Comparison of ENCODE assay signal across 8 cellular contexts in genomic region chr1:16155537-16156410, GRCh38. TPM values are rescaled to one million over a fixed set of nuclear protein-coding genes. Genes with fewer than 3 reads are reported as not detected.
A peak's percentile ranks its signal among the peaks of the same experiment; 100 is the strongest.
DNase-seq lines count a peak whose midpoint lies in the region; ATAC-seq, FAIRE-seq and TF ChIP-seq lines count a peak whose summit lies in the region.

TSS of gene EPHA2 (minus strand) at chr1:16156069. CDS start at chr1:16155932, 137 bp downstream.

- CTCF ChIA-PET in GM12878 (lab: Yijun Ruan, JAX), result interaction anchor here (1.4 kb wide), 1 partner anchor 73 kb away, joined by 4 read pairs; no protein-coding TSS in a partner anchor

- TF ChIP-seq POLR2A in GM12878 (IDR thresholded peaks at IDR 0.05; ENCODE audit: low read depth, low read length), result no peak

- 10% methylated on average over 87 of the region's 89 CpGs for WGBS in GM12878 (ENCODE audit: insufficient coverage, insufficient replicate concordance, low lambda C conversion rate, missing lambda C conversion rate)
- WGBS in right cardiac atrium, result 3% methylated on average over 89 of the region's 89 CpGs

- H3K79me2 ChIP-seq in GM12878 (ENCODE audit: control insufficient read depth, insufficient read depth, low read length), result no peaks in the 10 kb centered on the region

- peak within 1 kb of the TSS; percentile 49 for H3K4me2 ChIP-seq in GM12878 (ENCODE audit: control insufficient read depth, insufficient read depth)

- H3K9me3 ChIP-seq in GM12878 (replicated peaks; ENCODE audit: control insufficient read depth, insufficient read depth, low read length) (no peaks in the 10 kb centered on the region), right cardiac atrium (ENCODE audit: control insufficient read depth, low read length) (no peaks in the 10 kb centered on the region)

- TF ChIP-seq RAD21 in GM12878 (IDR thresholded peaks at IDR 0.05; ENCODE audit: insufficient read depth, low read depth, low read length), result no peak

- no peak for FAIRE-seq in GM12878 (lab: Jason Lieb, UNC)

- DNase-seq in EH (ENCODE audit: low read depth) (peak; percentile 90), NCI-H1105 treated with DMSO at 0.1 percent for 48 hours (lab: John Stamatoyannopoulos, UW) (peak; percentile 47), GM12878 (ENCODE audit: low read depth, low spot score) (no peak), right cardiac atrium (peak; percentile 93 to 98 (median 96)), pons (ENCODE audit: low spot score) (peak; percentile 74), GF-D8 (lab: John Stamatoyannopoulos, UW) (no peak), NCI-H2081 (lab: John Stamatoyannopoulos, UW) (no peak), Kasumi-1 (lab: John Stamatoyannopoulos, UW) (no peak)

- TF ChIP-seq EP300 in GM12878 (IDR thresholded peaks at IDR 0.05; ENCODE audit: borderline replicate concordance in 1 of 2, control insufficient read depth in 1 of 2, low read depth in 2 of 2, low read length in 2 of 2), result no peak

- in situ Hi-C loops in GM12878 (cut with MboI), result no loop called here

- H3K4me3 ChIP-seq in GM12878, result no peak within 1 kb of the TSS
- H3K4me3 ChIP-seq in right cardiac atrium (ENCODE audit: low read length), result peak within 1 kb of the TSS; percentile 71

- RAD21 ChIA-PET in GM12878 (lab: Charles Lee; ENCODE audit: unreplicated experiment), result no interaction called here

- H3K4me1 ChIP-seq in GM12878 (ENCODE audit: control insufficient read depth, insufficient read depth, low read length) (peaks cover 8% of the 10 kb centered on the region), right cardiac atrium (ENCODE audit: control insufficient read depth, insufficient read depth, low read length) (peaks cover 14% of the 10 kb centered on the region)

- no peak within 1 kb of the TSS for H2AFZ ChIP-seq in GM12878 (ENCODE audit: control insufficient read depth, low read depth, low read length)

- POLR2A ChIA-PET in GM12878 (lab: Charles Lee), result no interaction called here

- no peak within 1 kb of the TSS for H3K27ac ChIP-seq in GM12878 (ENCODE audit: control insufficient read depth, insufficient read depth)
- H3K27ac ChIP-seq in right cardiac atrium (ENCODE audit: low read length), result peak within 1 kb of the TSS; percentile 80

- H3K9ac ChIP-seq in GM12878 (ENCODE audit: control insufficient read depth, insufficient read depth, low read length), result no peak within 1 kb of the TSS

- intact Hi-C loops in GM12878 (cut with micrococcal nuclease; ENCODE audit: unreplicated experiment) (no loop called here), right cardiac atrium (cut with DNase I) (no loop called here)

- SMC1A ChIA-PET in GM12878 (lab: Charles Lee; ENCODE audit: uncharacterized antibody, unreplicated experiment), result interaction anchor here (0.7 to 0.8 kb wide), 2 partner anchors 14 to 77 kb away, joined by 3 read pairs; no protein-coding TSS in a partner anchor

- H4K20me1 ChIP-seq in GM12878 (ENCODE audit: control insufficient read depth, insufficient read depth), result no peaks in the 10 kb centered on the region

- H3K27me3 ChIP-seq in GM12878 (replicated peaks in 1 of 2; ENCODE audit: control insufficient read depth in 2 of 2, insufficient read depth in 2 of 2, low read length in 1 of 2) (peaks cover 3 to 6% of the 10 kb centered on the region in 2 experiments; a peak in 3 of 4 replicates), right cardiac atrium (ENCODE audit: control insufficient read depth, insufficient read depth) (no peaks in the 10 kb centered on the region)

- BruUV-seq in GM12878 (replicated peaks; lab: Mats Ljungman, UMichigan), result no TSS peak

- no peak for TF ChIP-seq CTCF in GM12878 (IDR thresholded peaks at IDR 0.05 in 2 of 3, conservative IDR thresholded peaks at IDR 0.05 in 1 of 3; ENCODE audit: control insufficient read depth in 2 of 3, extremely low read depth in 1 of 3, insufficient read depth in 1 of 3, low read depth in 3 of 3, low read length in 3 of 3)

- no peaks in the 10 kb centered on the region for H3K36me3 ChIP-seq in GM12878 (ENCODE audit: control insufficient read depth in 2 of 2, insufficient read depth in 2 of 2, low read length in 1 of 2)

- ATAC-seq in GM12878, result no peak
- peak; percentile 77 to 78 for ATAC-seq in right cardiac atrium

TF ChIP-seq in GM12878, 131 proteins besides CTCF, POLR2A, EP300 and RAD21:
- TF ChIP-seq LARP7 (IDR thresholded peaks at IDR 0.05) (no peak), YBX1 (IDR thresholded peaks at IDR 0.05) (no peak), SUZ12 (IDR thresholded peaks at IDR 0.05; ENCODE audit: unreplicated experiment) (peak; percentile 97), POLR2AphosphoS2 (IDR thresholded peaks at IDR 0.05; ENCODE audit: low read depth, low read length) (no peak), GABPA (IDR thresholded peaks at IDR 0.05; ENCODE audit: low read depth) (no peak), TCF12 (IDR thresholded peaks at IDR 0.05; ENCODE audit: low read depth, low read length) (peak; percentile 13; the same call in 1 of the 2 replicates), CREM (IDR thresholded peaks at IDR 0.05; ENCODE audit: low read depth) (0 out of 2 replicates have a peak, but pooled peaks have one; percentile 20), MAX (IDR thresholded peaks at IDR 0.05; ENCODE audit: low read depth, low read length) (no peak), BMI1 (IDR thresholded peaks at IDR 0.05; ENCODE audit: borderline replicate concordance) (no peak)

RNA-seq across cellular contexts. Expression of gene EPHA2, which starts in this region (rescaled TPM):
- total RNA-seq in GM12878 (2013; cell fraction: nucleolus; rRNA removed), result not detected in 2 replicates
- total RNA-seq in GM12878 (2014; rRNA removed) (0.16 and 0.28 TPM in 2 replicates), GM12878 (2014; rRNA removed; fragmentation: Illumina TruSeq; extraction: Trizol) (0.05 and 0.09 TPM in 2 replicates), GM12878 (2021) (0.32 and 0.51 TPM in 2 replicates), right cardiac atrium (10 to 100 TPM in 2 of 4 donors, 1 to 10 TPM in 2; 6.4 to 15.7 (median 9.8) TPM)
- polyA plus RNA-seq in GM12878 (2011; ENCODE audit: low read depth), result 0.10 TPM
- polyA plus RNA-seq in GM12878 (2011; rRNA removed) (0.06 and 0.27 TPM in 2 replicates), GM12878 (2014; fragmentation: Illumina TruSeq; extraction: Trizol) (0.12 and 0.24 TPM in 2 replicates), GM12878 (2014; fragmentation: Nextera tagmentation; extraction: Ambion mirVana) (not detected), GM12878 (2014; rRNA removed) (0.04 and 0.16 TPM in 2 replicates), GM12878 (2016; fragmentation: Nextera tagmentation; extraction: Ambion mirVana) (under 1 TPM; 0.19 to 0.37 TPM), right cardiac atrium (8.6 TPM)
- polyA plus RNA-seq in GM12878 (2011; cell fraction: cytosol; rRNA removed), result 0.10 and 0.13 TPM in 2 replicates
- 0.19 and 0.29 TPM in 2 replicates for polyA plus RNA-seq in GM12878 (2011; cell fraction: nucleus; rRNA removed)
- polyA plus RNA-seq in GM12878 (2012), result 0.20 and 0.22 TPM in 2 replicates
- polyA minus RNA-seq in GM12878 (2011; rRNA and poly(A)+ RNA removed), result 0.29 and 1.4 TPM in 2 replicates
- polyA minus RNA-seq in GM12878 (2011; cell fraction: cytosol; rRNA and poly(A)+ RNA removed), result 2.1 and 3.4 TPM in 2 replicates
- 0.60 and 1.2 TPM in 2 replicates for polyA minus RNA-seq in GM12878 (2011; cell fraction: nucleus; rRNA and poly(A)+ RNA removed)

Comparison
In these comparisons a context has a peak if more than half of its experiments do, and no peak if none do; other contexts are left out.
1. RNA of gene EPHA2 (total RNA-seq): 6.4 to 15.7 TPM in right cardiac atrium; 0.05 to 0.51 TPM in GM12878; every median in the first group is over 4 times any median in the second.
2. DNase-seq: peak in EH (single experiment), NCI-H1105 treated with DMSO at 0.1 percent for 48 hours (single experiment), right cardiac atrium (3 of 3) and pons (single experiment); none in GM12878 (single experiment), GF-D8 (single experiment), NCI-H2081 (0 of 2) and Kasumi-1 (0 of 2).